8 cellular contexts compared by ENCODE assay signal in the genomic region with DNA sequence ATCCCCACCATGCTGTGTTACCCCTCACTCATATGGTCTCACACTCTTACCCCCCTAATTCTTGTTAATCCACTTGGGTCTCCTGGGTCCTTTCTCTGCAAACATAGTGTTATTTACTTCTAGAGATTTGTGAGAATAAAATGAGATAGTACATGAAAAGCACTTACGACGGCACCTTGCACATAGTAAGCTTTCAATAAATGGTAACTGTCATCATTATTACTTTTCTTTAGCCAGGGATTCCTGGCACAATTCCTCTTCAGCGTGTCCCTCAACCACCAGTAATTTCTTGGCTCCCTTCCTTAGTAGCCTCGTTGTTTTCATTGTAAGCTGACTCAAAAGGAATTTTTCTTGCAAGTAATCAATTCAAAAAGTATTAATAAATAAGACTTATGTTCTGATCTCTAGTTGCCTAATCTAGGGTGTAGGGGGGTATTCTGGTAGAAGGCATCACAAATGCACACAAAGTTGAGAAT. TPM values are rescaled to one million over a fixed set of nuclear protein-coding genes. Genes with fewer than 3 reads are reported as not detected.
DNase-seq lines count a peak whose midpoint lies in the region; ATAC-seq and TF ChIP-seq lines count a peak whose summit lies in the region.

No MANE protein-coding gene starts in this region.

- WGBS in smooth muscle cell (ENCODE audit: low lambda C conversion rate) = 52% methylated on average over 4 of the region's 4 CpGs

- H3K4me1 ChIP-seq in smooth muscle cell (ENCODE audit: low read depth) = no peaks in the 10 kb centered on the region

- no peak for ATAC-seq in T-helper 17 cell

- no peaks in the 10 kb centered on the region for H3K27me3 ChIP-seq in smooth muscle cell (ENCODE audit: low read depth)

- H3K36me3 Mint-ChIP-seq in T-helper 17 cell (ENCODE audit: low read depth) = peaks cover 3% of the 10 kb centered on the region

- TF ChIP-seq CTCF in foreskin fibroblast (IDR thresholded peaks at IDR 0.05; ENCODE audit: low read depth, low read length) = no peak
- no peak for TF ChIP-seq CTCF in smooth muscle cell (IDR thresholded peaks at IDR 0.05; ENCODE audit: borderline replicate concordance, insufficient read depth, poor library complexity, severe bottlenecking)

- peak overlapping the region; percentile 86 for H2AFZ ChIP-seq in smooth muscle cell (ENCODE audit: low read depth)

- peak overlapping the region; percentile 91 for H3K4me2 ChIP-seq in smooth muscle cell

- no peaks in the 10 kb centered on the region for H3K36me3 ChIP-seq in smooth muscle cell (ENCODE audit: low read depth)

- no peak overlapping the region for H3K9ac ChIP-seq in smooth muscle cell (ENCODE audit: low read depth)

- H3K4me1 Mint-ChIP-seq in T-helper 17 cell = peaks cover 13% of the 10 kb centered on the region

- DNase-seq in DMS79 treated with DMSO at 0.1 percent for 48 hours (lab: John Stamatoyannopoulos, UW) (peak; percentile 19), DMS79 (lab: John Stamatoyannopoulos, UW) (no peak), T-helper 17 cell (no peak), foreskin fibroblast (peak; percentile 27 to 64), smooth muscle cell (lab: John Stamatoyannopoulos, UW; ENCODE audit: unreplicated experiment) (no peak), foreskin melanocyte (no peak), HPDE6-E6E7 (ENCODE audit: extremely low spot score) (no peak), RKO (ENCODE audit: low spot score) (no peak)

- peak overlapping the region; percentile 58 to 72 for H3K4me3 ChIP-seq in foreskin fibroblast (ENCODE audit: low read depth in 1 of 2, low read length in 2 of 2)
- peak overlapping the region; percentile 69 for H3K4me3 ChIP-seq in smooth muscle cell

- peak overlapping the region; percentile 96 for H3K4me3 Mint-ChIP-seq in T-helper 17 cell

- H3K79me2 ChIP-seq in smooth muscle cell (ENCODE audit: low read depth) = no peaks in the 10 kb centered on the region

- H3K9me3 ChIP-seq in T-helper 17 cell (ENCODE audit: control insufficient read depth, low read length, poor library complexity, severe bottlenecking) (no peaks in the 10 kb centered on the region), smooth muscle cell (replicated peaks; ENCODE audit: low read depth) (no peaks in the 10 kb centered on the region)

- H3K27ac ChIP-seq in smooth muscle cell (ENCODE audit: low read depth) = no peak overlapping the region

- H3K27me3 Mint-ChIP-seq in T-helper 17 cell = no peaks in the 10 kb centered on the region

- H4K20me1 ChIP-seq in smooth muscle cell (ENCODE audit: low read depth) = no peaks in the 10 kb centered on the region

- H3K27ac Mint-ChIP-seq in T-helper 17 cell = peak overlapping the region; percentile 92

- H3F3A ChIP-seq in smooth muscle cell (ENCODE audit: low read depth) = no peaks in the 10 kb centered on the region

RNA-seq across cellular contexts. Expression of gene RBMX, which starts 30.1 kb away (rescaled TPM):
- total RNA-seq in T-helper 17 cell (100 to 1,000 TPM; 239 TPM), smooth muscle cell (196 and 255 TPM in 2 replicates)
- 99.9 and 110 TPM in 2 replicates for polyA plus RNA-seq in smooth muscle cell

Comparison
In these comparisons a context has a peak if more than half of its experiments do, and no peak if none do; other contexts are left out.
1. DNase-seq: peak in DMS79 treated with DMSO at 0.1 percent for 48 hours (single experiment) and foreskin fibroblast (2 of 2); none in DMS79 (single experiment), T-helper 17 cell (0 of 3), smooth muscle cell (single experiment), foreskin melanocyte (single experiment), HPDE6-E6E7 (single experiment) and RKO (single experiment).